ENCODE assay signal across 14 cellular contexts in genomic region chr4:159267940-159268327, GRCh38.
DNase-seq lines count a peak whose midpoint lies in the region; ATAC-seq and TF ChIP-seq lines count a peak whose summit lies in the region.
"Had no signal": no experiment of that assay in that cellular context is flagged by ENCODE, and none has a peak within 500 bp of the region (broad histone marks: within the 10 kb centered on the region; RNA-seq: fewer than 3 reads in every experiment).

No MANE protein-coding gene starts in this region.

- CTCF ChIA-PET in activated CD4-positive, alpha-beta memory T cell treated with anti-CD3 and anti-CD28 coated beads for 36 hours (lab: Charles Lee): no interaction called here

- no peak for TF ChIP-seq CTCF in osteoblast (IDR thresholded peaks at IDR 0.05; ENCODE audit: extremely low read depth, low read depth, low read length)

- peak overlapping the region; percentile 82 for H3K4me2 ChIP-seq in osteoblast (ENCODE audit: insufficient read depth, low read length)

- in situ Hi-C loops in SK-MEL-5 (cut with HindIII; ENCODE audit: low pct_unique_long_range_greater_than_20kb, low sequenced_read_pairs): no loop called here

- ATAC-seq in HG03196 (IDR thresholded peaks at IDR 0.05; ENCODE audit: unreplicated experiment): no peak
- ATAC-seq: HCT116 had no signal

- peaks cover 11% of the 10 kb centered on the region for H3K4me1 Mint-ChIP-seq in activated CD4-positive, alpha-beta memory T cell treated with anti-CD3 and anti-CD28 coated beads for 36 hours (ENCODE audit: low read depth)
- H3K4me1 Mint-ChIP-seq: activated CD4-positive, alpha-beta T cell treated with anti-CD3 and anti-CD28 coated beads, Interleukin-2, amount 10 ng/mL, durations not matched to agents 7 days and 5 days had no signal

- no peaks in the 10 kb centered on the region for H3K9me3 Mint-ChIP-seq in activated CD4-positive, alpha-beta memory T cell treated with anti-CD3 and anti-CD28 coated beads for 36 hours
- H3K9me3 Mint-ChIP-seq: activated CD4-positive, alpha-beta T cell treated with anti-CD3 and anti-CD28 coated beads, Interleukin-2, amount 10 ng/mL, durations not matched to agents 7 days and 5 days had no signal

- no peaks in the 10 kb centered on the region for H3K27me3 ChIP-seq in ACC112 (ENCODE audit: insufficient read depth, low read length)
- no peaks in the 10 kb centered on the region for H3K27me3 ChIP-seq in osteoblast (ENCODE audit: insufficient read depth, low read length)

- intact Hi-C loops in activated CD4-positive, alpha-beta memory T cell treated with anti-CD3 and anti-CD28 coated beads for 36 hours (cut with micrococcal nuclease): no loop called here

- H3K79me2 ChIP-seq in ACC112 (ENCODE audit: control insufficient read depth, insufficient read depth, low read length, unreplicated experiment) (no peaks in the 10 kb centered on the region), osteoblast (ENCODE audit: insufficient read depth, low read length) (peaks cover 8% of the 10 kb centered on the region)

- no peaks in the 10 kb centered on the region for H3K36me3 ChIP-seq in ACC112 (ENCODE audit: insufficient read depth, low read length)
- H3K36me3 ChIP-seq in osteoblast (ENCODE audit: insufficient read depth, low read length): no peaks in the 10 kb centered on the region

- POLR2A ChIA-PET in activated CD4-positive, alpha-beta memory T cell treated with anti-CD3 and anti-CD28 coated beads for 36 hours (lab: Charles Lee): no interaction called here

- DNase-seq in SK-MEL-5 (ENCODE audit: low read depth, low spot score): peak; percentile 11
- DNase-seq in fibroblast of the conjunctiva (ENCODE audit: low read depth): peak; percentile 9
- DNase-seq in osteoblast (ENCODE audit: insufficient read length, low spot score, missing footprints): peak; percentile 80
- no peak for DNase-seq in stimulated activated CD4-positive, alpha-beta T cell treated with anti-CD3 and anti-CD28 coated beads, Interleukin-15, amount 100 ng/mL, for 24 hours
- DNase-seq in amniotic stem cell (lab: John Stamatoyannopoulos, UW): no peak
- DNase-seq in activated CD4-positive, alpha-beta memory T cell treated with anti-CD3 and anti-CD28 coated beads for 36 hours: no peak
- DNase-seq: activated CD4-positive, alpha-beta T cell treated with anti-CD3 and anti-CD28 coated beads, Interleukin-2, amount 10 ng/mL, durations not matched to agents 7 days and 5 days; activated gamma-delta T cell; MM.1S; NCI-H526 treated with DMSO at 0.1 percent for 48 hours; occipital lobe had no signal

- peaks cover 3% of the 10 kb centered on the region for H3K36me3 Mint-ChIP-seq in activated CD4-positive, alpha-beta memory T cell treated with anti-CD3 and anti-CD28 coated beads for 36 hours

- H2AFZ ChIP-seq in ACC112 (ENCODE audit: low read length, unreplicated experiment) (no peak overlapping the region), osteoblast (ENCODE audit: low read length) (peak overlapping the region; percentile 76)

- no peaks in the 10 kb centered on the region for H3K9me3 ChIP-seq in osteoblast (ENCODE audit: low read depth, low read length)

- H3K4me3 ChIP-seq in ACC112 (ENCODE audit: low read depth, low read length) (peak overlapping the region; percentile 47), osteoblast (ENCODE audit: insufficient read depth, low read length) (peak overlapping the region; percentile 65)

- H3K27ac Mint-ChIP-seq in activated CD4-positive, alpha-beta memory T cell treated with anti-CD3 and anti-CD28 coated beads for 36 hours: no peak overlapping the region
- H3K27ac Mint-ChIP-seq: activated CD4-positive, alpha-beta T cell treated with anti-CD3 and anti-CD28 coated beads, Interleukin-2, amount 10 ng/mL, durations not matched to agents 7 days and 5 days had no signal

- H3K27ac ChIP-seq in ACC112 (ENCODE audit: low read depth, low read length) (peak overlapping the region; percentile 4; the same call in 1 of the 2 replicates), osteoblast (ENCODE audit: low read depth, low read length) (peak overlapping the region; percentile 84)

- H3K27me3 Mint-ChIP-seq in activated CD4-positive, alpha-beta memory T cell treated with anti-CD3 and anti-CD28 coated beads for 36 hours: no peaks in the 10 kb centered on the region
- H3K27me3 Mint-ChIP-seq: activated CD4-positive, alpha-beta T cell treated with anti-CD3 and anti-CD28 coated beads, Interleukin-2, amount 10 ng/mL, durations not matched to agents 7 days and 5 days had no signal

- H4K20me1 ChIP-seq in osteoblast (ENCODE audit: insufficient read depth, low read length): no peaks in the 10 kb centered on the region

- no peak overlapping the region for H3K4me3 Mint-ChIP-seq in activated CD4-positive, alpha-beta memory T cell treated with anti-CD3 and anti-CD28 coated beads for 36 hours
- H3K4me3 Mint-ChIP-seq: activated CD4-positive, alpha-beta T cell treated with anti-CD3 and anti-CD28 coated beads, Interleukin-2, amount 10 ng/mL, durations not matched to agents 7 days and 5 days had no signal

- H3K4me1 ChIP-seq in ACC112 (ENCODE audit: control insufficient read depth, insufficient read depth, low read length, unreplicated experiment): peaks cover 29% of the 10 kb centered on the region
- peaks cover 22% of the 10 kb centered on the region for H3K4me1 ChIP-seq in osteoblast (ENCODE audit: insufficient read depth, low read length)

Comparison
In these comparisons a context has a peak if more than half of its experiments do, and no peak if none do; other contexts are left out.
1. DNase-seq: peak in SK-MEL-5 (single experiment), fibroblast of the conjunctiva (single experiment) and osteoblast (single experiment); none in stimulated activated CD4-positive, alpha-beta T cell treated with anti-CD3 and anti-CD28 coated beads, Interleukin-15, amount 100 ng/mL, for 24 hours (single experiment), amniotic stem cell (single experiment) and activated CD4-positive, alpha-beta memory T cell treated with anti-CD3 and anti-CD28 coated beads for 36 hours (single experiment).